ENCODE assay signal across 38 cellular contexts in genomic region chr15:57070674-57071073, GRCh38.
"Had no signal": no experiment of that assay in that cellular context is flagged by ENCODE, and none has a peak within 500 bp of the region (broad histone marks: within the 10 kb centered on the region; RNA-seq: fewer than 3 reads in every experiment).

No MANE protein-coding gene starts in this region.

- H3K4me3 ChIP-seq: ascending aorta, cardiac muscle cell had no signal

- FAIRE-seq: bronchial epithelial cell, TTC549 had no signal

- H3K27ac Mint-ChIP-seq: activated CD4-positive, alpha-beta memory T cell treated with anti-CD3 and anti-CD28 coated beads, Interleukin-2, amount 10 ng/mL, durations not matched to agents 7 days and 5 days; activated CD4-positive, alpha-beta T cell treated with anti-CD3 and anti-CD28 coated beads for 36 hours; activated CD4-positive, alpha-beta T cell treated with anti-CD3 and anti-CD28 coated beads, Interleukin-2, amount 10 ng/mL, durations not matched to agents 7 days and 5 days; activated CD8-positive, alpha-beta memory T cell treated with anti-CD3 and anti-CD28 coated beads, Interleukin-2, amount 10 ng/mL, durations not matched to agents 7 days and 5 days; activated CD8-positive, alpha-beta T cell treated with anti-CD3 and anti-CD28 coated beads, Interleukin-2, amount 10 ng/mL, durations not matched to agents 7 days and 5 days; activated naive CD4-positive, alpha-beta T cell treated with anti-CD3 and anti-CD28 coated beads, Interleukin-2, amount 10 ng/mL, durations not matched to agents 7 days and 5 days; activated naive CD4-positive, alpha-beta T cell treated with anti-CD3 and anti-CD28 coated beads, Interleukin-2, amount 50 U/mL, for 24 hours; activated naive CD8-positive, alpha-beta T cell; activated naive CD8-positive, alpha-beta T cell treated with anti-CD3 and anti-CD28 coated beads, Interleukin-2, amount 10 ng/mL, durations not matched to agents 7 days and 5 days; activated naive CD8-positive, alpha-beta T cell treated with anti-CD3 and anti-CD28 coated beads, Interleukin-2, amount 50 U/mL, for 24 hours; activated T-cell treated with anti-CD3 and anti-CD28 coated beads, Interleukin-2, amount 50 U/mL, for 24 hours; activated T-helper 2 cell treated with anti-CD3 and anti-CD28 coated beads, Interferon-gamma antibody, Interleukin-2, Interleukin-4, amounts not matched to agents 10 μg/mL and 5 μg/mL and 100 μg/mL, durations not matched to agents 14 hours and 24 hours and 36 hours; brain; T-helper 1 cell treated with Interleukin-12 subunit alpha and Interleukin-12 subunit beta and Interleukin-4 antibody, amounts not matched to agents 30 μg/mL and 1 μg/mL, for 36 hours; T-helper 2 cell treated with Interferon-gamma antibody and Interleukin-4, amounts not matched to agents 5 μg/mL and 100 μg/mL, for 36 hours had no signal

- DNase-seq: activated CD4-positive, alpha-beta memory T cell treated with anti-CD3 and anti-CD28 coated beads, Interleukin-2, amount 10 ng/mL, durations not matched to agents 7 days and 5 days; activated CD4-positive, alpha-beta T cell treated with anti-CD3 and anti-CD28 coated beads for 1 hour; activated CD4-positive, alpha-beta T cell treated with anti-CD3 and anti-CD28 coated beads for 36 hours; activated CD4-positive, alpha-beta T cell treated with anti-CD3 and anti-CD28 coated beads for 48 hours; activated CD4-positive, alpha-beta T cell treated with anti-CD3 and anti-CD28 coated beads, Interleukin-2, amount 10 ng/mL, durations not matched to agents 7 days and 5 days; activated CD4-positive, alpha-beta T cell treated with anti-CD3 and anti-CD28 coated beads, Interleukin-2, amount 50 U/mL, for 48 hours; activated CD4-positive, CD25-positive, alpha-beta regulatory T cell; activated CD8-positive, alpha-beta memory T cell treated with anti-CD3 and anti-CD28 coated beads for 24 hours; activated CD8-positive, alpha-beta memory T cell treated with anti-CD3 and anti-CD28 coated beads, Interleukin-2, amount 10 ng/mL, durations not matched to agents 7 days and 5 days; activated CD8-positive, alpha-beta memory T cell treated with anti-CD3 and anti-CD28 coated beads, Interleukin-2, amount 50 U/mL, for 48 hours; activated CD8-positive, alpha-beta T cell treated with anti-CD3 and anti-CD28 coated beads, Interleukin-2, amount 10 ng/mL, durations not matched to agents 7 days and 5 days; activated effector memory CD4-positive, alpha-beta T cell treated with Interleukin-2 at 50 U/mL for 16 hours; activated gamma-delta T cell; activated naive CD4-positive, alpha-beta T cell treated with anti-CD3 and anti-CD28 coated beads, Interleukin-2, amount 10 ng/mL, durations not matched to agents 7 days and 5 days; activated naive CD4-positive, alpha-beta T cell treated with Interleukin-2 at 50 U/mL for 16 hours; activated naive CD8-positive, alpha-beta T cell treated with anti-CD3 and anti-CD28 coated beads, Interleukin-2, amount 10 ng/mL, durations not matched to agents 7 days and 5 days; activated naive CD8-positive, alpha-beta T cell treated with anti-CD3 and anti-CD28 coated beads, Interleukin-2, amount 50 U/mL, for 24 hours; activated T-cell treated with anti-CD3 and anti-CD28 coated beads, Interleukin-2, amount 50 U/mL, for 24 hours; activated T-cell treated with anti-CD3 and anti-CD28 coated beads, Interleukin-2, amount 50 U/mL, for 48 hours; amygdala; anterior cingulate cortex; caudate nucleus; cerebellar nuclear complex; T-helper 2 cell; T-helper 9 cell had no signal

- H3K27ac ChIP-seq: ascending aorta, cardiac muscle cell, VCaP had no signal

- H3K9me3 ChIP-seq: ascending aorta had no signal

- H3K36me3 ChIP-seq: ascending aorta, cardiac muscle cell had no signal

- H3K27me3 ChIP-seq: ascending aorta, cardiac muscle cell had no signal

- ATAC-seq: activated CD4-positive, alpha-beta T cell treated with anti-CD3 and anti-CD28 coated beads for 36 hours; activated CD4-positive, CD25-positive, alpha-beta regulatory T cell treated with anti-CD3 and anti-CD28 coated beads, Interleukin-2, amount 50 U/mL, for 24 hours; activated CD8-positive, alpha-beta memory T cell treated with anti-CD3 and anti-CD28 coated beads, Interleukin-2, amount 10 ng/mL, durations not matched to agents 7 days and 5 days; activated CD8-positive, alpha-beta T cell treated with anti-CD3 and anti-CD28 coated beads, Interleukin-2, amount 10 ng/mL, durations not matched to agents 7 days and 5 days; activated naive CD8-positive, alpha-beta T cell treated with anti-CD3 and anti-CD28 coated beads, Interleukin-2, amount 50 U/mL, for 24 hours had no signal

- H3K4me3 Mint-ChIP-seq: activated CD4-positive, alpha-beta memory T cell treated with anti-CD3 and anti-CD28 coated beads, Interleukin-2, amount 10 ng/mL, durations not matched to agents 7 days and 5 days; activated CD4-positive, alpha-beta T cell treated with anti-CD3 and anti-CD28 coated beads for 36 hours; activated CD4-positive, alpha-beta T cell treated with anti-CD3 and anti-CD28 coated beads, Interleukin-2, amount 10 ng/mL, durations not matched to agents 7 days and 5 days; activated CD8-positive, alpha-beta memory T cell treated with anti-CD3 and anti-CD28 coated beads, Interleukin-2, amount 10 ng/mL, durations not matched to agents 7 days and 5 days; activated CD8-positive, alpha-beta T cell treated with anti-CD3 and anti-CD28 coated beads, Interleukin-2, amount 10 ng/mL, durations not matched to agents 7 days and 5 days; activated naive CD4-positive, alpha-beta T cell treated with anti-CD3 and anti-CD28 coated beads, Interleukin-2, amount 10 ng/mL, durations not matched to agents 7 days and 5 days; activated naive CD4-positive, alpha-beta T cell treated with anti-CD3 and anti-CD28 coated beads, Interleukin-2, amount 50 U/mL, for 24 hours; activated naive CD8-positive, alpha-beta T cell; activated naive CD8-positive, alpha-beta T cell treated with anti-CD3 and anti-CD28 coated beads, Interleukin-2, amount 10 ng/mL, durations not matched to agents 7 days and 5 days; activated naive CD8-positive, alpha-beta T cell treated with anti-CD3 and anti-CD28 coated beads, Interleukin-2, amount 50 U/mL, for 24 hours; activated T-cell treated with anti-CD3 and anti-CD28 coated beads, Interleukin-2, amount 50 U/mL, for 24 hours; brain; central memory CD8-positive, alpha-beta T cell; T-helper 1 cell treated with Interleukin-12 subunit alpha and Interleukin-12 subunit beta and Interleukin-4 antibody, amounts not matched to agents 30 μg/mL and 1 μg/mL, for 36 hours; T-helper 2 cell treated with Interferon-gamma antibody and Interleukin-4, amounts not matched to agents 5 μg/mL and 100 μg/mL, for 36 hours had no signal

- H3K4me1 Mint-ChIP-seq: activated CD4-positive, alpha-beta memory T cell treated with anti-CD3 and anti-CD28 coated beads, Interleukin-2, amount 10 ng/mL, durations not matched to agents 7 days and 5 days; activated CD8-positive, alpha-beta memory T cell treated with anti-CD3 and anti-CD28 coated beads, Interleukin-2, amount 10 ng/mL, durations not matched to agents 7 days and 5 days; activated naive CD4-positive, alpha-beta T cell treated with anti-CD3 and anti-CD28 coated beads, Interleukin-2, amount 10 ng/mL, durations not matched to agents 7 days and 5 days had no signal

- H3K9me3 Mint-ChIP-seq: activated CD4-positive, alpha-beta memory T cell treated with anti-CD3 and anti-CD28 coated beads, Interleukin-2, amount 10 ng/mL, durations not matched to agents 7 days and 5 days; activated CD4-positive, alpha-beta T cell treated with anti-CD3 and anti-CD28 coated beads, Interleukin-2, amount 10 ng/mL, durations not matched to agents 7 days and 5 days; activated naive CD4-positive, alpha-beta T cell treated with anti-CD3 and anti-CD28 coated beads, Interleukin-2, amount 10 ng/mL, durations not matched to agents 7 days and 5 days; activated naive CD4-positive, alpha-beta T cell treated with anti-CD3 and anti-CD28 coated beads, Interleukin-2, amount 50 U/mL, for 24 hours; activated naive CD8-positive, alpha-beta T cell treated with anti-CD3 and anti-CD28 coated beads, Interleukin-2, amount 50 U/mL, for 24 hours; activated T-cell treated with anti-CD3 and anti-CD28 coated beads, Interleukin-2, amount 50 U/mL, for 24 hours; activated T-helper 2 cell treated with anti-CD3 and anti-CD28 coated beads, Interferon-gamma antibody, Interleukin-2, Interleukin-4, amounts not matched to agents 10 μg/mL and 5 μg/mL and 100 μg/mL, durations not matched to agents 14 hours and 24 hours and 36 hours; central memory CD8-positive, alpha-beta T cell; T-helper 1 cell treated with Interleukin-12 subunit alpha and Interleukin-12 subunit beta and Interleukin-4 antibody, amounts not matched to agents 30 μg/mL and 1 μg/mL, for 36 hours; T-helper 2 cell treated with Interferon-gamma antibody and Interleukin-4, amounts not matched to agents 5 μg/mL and 100 μg/mL, for 36 hours had no signal

- H3K27me3 Mint-ChIP-seq: activated CD4-positive, alpha-beta memory T cell treated with anti-CD3 and anti-CD28 coated beads, Interleukin-2, amount 10 ng/mL, durations not matched to agents 7 days and 5 days; activated CD4-positive, alpha-beta T cell treated with anti-CD3 and anti-CD28 coated beads for 36 hours; activated CD4-positive, alpha-beta T cell treated with anti-CD3 and anti-CD28 coated beads, Interleukin-2, amount 10 ng/mL, durations not matched to agents 7 days and 5 days; activated CD8-positive, alpha-beta memory T cell treated with anti-CD3 and anti-CD28 coated beads, Interleukin-2, amount 10 ng/mL, durations not matched to agents 7 days and 5 days; activated naive CD4-positive, alpha-beta T cell treated with anti-CD3 and anti-CD28 coated beads, Interleukin-2, amount 10 ng/mL, durations not matched to agents 7 days and 5 days; activated naive CD4-positive, alpha-beta T cell treated with anti-CD3 and anti-CD28 coated beads, Interleukin-2, amount 50 U/mL, for 24 hours; activated naive CD8-positive, alpha-beta T cell; activated naive CD8-positive, alpha-beta T cell treated with anti-CD3 and anti-CD28 coated beads, Interleukin-2, amount 10 ng/mL, durations not matched to agents 7 days and 5 days; activated naive CD8-positive, alpha-beta T cell treated with anti-CD3 and anti-CD28 coated beads, Interleukin-2, amount 50 U/mL, for 24 hours; activated T-cell treated with anti-CD3 and anti-CD28 coated beads, Interleukin-2, amount 50 U/mL, for 24 hours; brain; central memory CD8-positive, alpha-beta T cell had no signal
